1 cellular context compared by ENCODE assay signal in the genomic region with DNA sequence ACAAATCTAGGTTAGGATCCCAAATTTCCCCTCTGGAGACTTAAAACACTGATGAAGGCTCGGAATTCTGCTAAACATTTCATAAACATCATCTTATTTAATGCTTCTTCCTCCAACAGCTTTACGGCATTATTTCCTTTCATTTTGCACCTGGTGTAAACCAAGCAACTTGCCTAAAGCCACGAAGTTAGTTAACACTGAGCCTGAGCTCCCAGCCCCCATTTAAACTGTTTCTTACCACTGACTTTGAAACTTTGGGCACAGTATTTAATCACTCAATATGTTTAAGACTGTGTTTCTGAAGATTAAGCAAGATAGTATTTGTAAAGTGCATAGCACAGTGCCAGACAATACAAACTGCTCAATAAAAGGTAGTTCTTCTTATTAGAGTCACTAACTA.
TF ChIP-seq lines count a peak whose summit lies in the region.

No MANE protein-coding gene starts in this region.

TF ChIP-seq in GM12878, 131 proteins besides CTCF, POLR2A, EP300 and RAD21:
- no peak for TF ChIP-seq BCL11A (IDR thresholded peaks at IDR 0.05; ENCODE audit: low read depth, low read length)
- TF ChIP-seq, protein P1, sequence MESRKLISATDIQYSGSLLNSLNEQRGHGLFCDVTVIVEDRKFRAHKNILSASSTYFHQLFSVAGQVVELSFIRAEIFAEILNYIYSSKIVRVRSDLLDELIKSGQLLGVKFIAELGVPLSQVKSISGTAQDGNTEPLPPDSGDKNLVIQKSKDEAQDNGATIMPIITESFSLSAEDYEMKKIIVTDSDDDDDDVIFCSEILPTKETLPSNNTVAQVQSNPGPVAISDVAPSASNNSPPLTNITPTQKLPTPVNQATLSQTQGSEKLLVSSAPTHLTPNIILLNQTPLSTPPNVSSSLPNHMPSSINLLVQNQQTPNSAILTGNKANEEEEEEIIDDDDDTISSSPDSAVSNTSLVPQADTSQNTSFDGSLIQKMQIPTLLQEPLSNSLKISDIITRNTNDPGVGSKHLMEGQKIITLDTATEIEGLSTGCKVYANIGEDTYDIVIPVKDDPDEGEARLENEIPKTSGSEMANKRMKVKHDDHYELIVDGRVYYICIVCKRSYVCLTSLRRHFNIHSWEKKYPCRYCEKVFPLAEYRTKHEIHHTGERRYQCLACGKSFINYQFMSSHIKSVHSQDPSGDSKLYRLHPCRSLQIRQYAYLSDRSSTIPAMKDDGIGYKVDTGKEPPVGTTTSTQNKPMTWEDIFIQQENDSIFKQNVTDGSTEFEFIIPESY (IDR thresholded peaks at IDR 0.05): no peak
- TF ChIP-seq, protein P2, sequence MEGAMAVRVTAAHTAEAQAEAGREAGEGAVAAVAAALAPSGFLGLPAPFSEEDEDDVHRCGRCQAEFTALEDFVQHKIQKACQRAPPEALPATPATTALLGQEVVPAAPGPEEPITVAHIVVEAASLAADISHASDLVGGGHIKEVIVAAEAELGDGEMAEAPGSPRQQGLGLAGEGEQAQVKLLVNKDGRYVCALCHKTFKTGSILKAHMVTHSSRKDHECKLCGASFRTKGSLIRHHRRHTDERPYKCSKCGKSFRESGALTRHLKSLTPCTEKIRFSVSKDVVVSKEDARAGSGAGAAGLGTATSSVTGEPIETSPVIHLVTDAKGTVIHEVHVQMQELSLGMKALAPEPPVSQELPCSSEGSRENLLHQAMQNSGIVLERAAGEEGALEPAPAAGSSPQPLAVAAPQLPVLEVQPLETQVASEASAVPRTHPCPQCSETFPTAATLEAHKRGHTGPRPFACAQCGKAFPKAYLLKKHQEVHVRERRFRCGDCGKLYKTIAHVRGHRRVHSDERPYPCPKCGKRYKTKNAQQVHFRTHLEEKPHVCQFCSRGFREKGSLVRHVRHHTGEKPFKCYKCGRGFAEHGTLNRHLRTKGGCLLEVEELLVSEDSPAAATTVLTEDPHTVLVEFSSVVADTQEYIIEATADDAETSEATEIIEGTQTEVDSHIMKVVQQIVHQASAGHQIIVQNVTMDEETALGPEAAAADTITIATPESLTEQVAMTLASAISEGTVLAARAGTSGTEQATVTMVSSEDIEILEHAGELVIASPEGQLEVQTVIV (IDR thresholded peaks at IDR 0.05; ENCODE audit: borderline replicate concordance, partially characterized antibody): peak; percentile 23
